Comparison of ENCODE assay signal across 9 cellular contexts in the genomic region with DNA sequence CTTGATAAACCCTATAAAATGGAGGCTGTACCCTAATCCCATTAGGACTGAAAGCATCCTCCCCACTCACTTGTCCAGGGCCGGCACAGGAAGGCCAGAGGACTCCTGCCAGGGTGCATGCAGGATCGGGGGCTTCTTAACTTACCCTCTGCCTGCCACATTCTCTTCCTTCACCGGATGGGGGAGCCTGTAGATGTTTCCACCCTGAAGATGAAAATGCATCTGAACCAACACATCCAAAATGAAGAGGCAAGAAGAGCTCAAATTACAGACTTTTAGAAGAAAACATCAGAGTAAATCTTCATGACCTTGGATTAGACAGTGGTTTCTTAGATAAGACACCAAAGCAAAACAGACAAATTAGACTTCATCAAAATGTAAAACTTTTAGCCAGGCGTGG. TPM values are rescaled to one million over a fixed set of nuclear protein-coding genes. Genes with fewer than 3 reads are reported as not detected.
A peak's percentile ranks its signal among the peaks of the same experiment; 100 is the strongest.
DNase-seq lines count a peak whose midpoint lies in the region; ATAC-seq and TF ChIP-seq lines count a peak whose summit lies in the region.
"Had no signal": no experiment of that assay in that cellular context is flagged by ENCODE, and none has a peak within 500 bp of the region (broad histone marks: within the 10 kb centered on the region; RNA-seq: fewer than 3 reads in every experiment).

No MANE protein-coding gene starts in this region.

- ATAC-seq in T-helper 17 cell (no peak), foreskin keratinocyte (no peak), upper lobe of right lung (no peak), sciatic nerve (no peak)

- peaks cover 3% of the 10 kb centered on the region for H3K4me1 Mint-ChIP-seq in T-helper 17 cell

- no peaks in the 10 kb centered on the region for H3K27me3 Mint-ChIP-seq in T-helper 17 cell

- DNase-seq in left ventricle myocardium inferior (no peak), right atrium auricular region (ENCODE audit: low spot score) (no peak), T-helper 17 cell (no peak), foreskin keratinocyte (no peak), upper lobe of right lung (peak; percentile 37), NAMALWA (ENCODE audit: low spot score) (no peak), sciatic nerve (ENCODE audit: low spot score) (no peak), hippocampal formation (lab: John Stamatoyannopoulos, UW) (no peak)
- DNase-seq: NCI-H1048 had no signal

- H3K36me3 ChIP-seq in left ventricle myocardium inferior, result no peaks in the 10 kb centered on the region
- no peaks in the 10 kb centered on the region for H3K36me3 ChIP-seq in right atrium auricular region
- no peaks in the 10 kb centered on the region for H3K36me3 ChIP-seq in upper lobe of right lung

- H3K27ac Mint-ChIP-seq in T-helper 17 cell, result peak overlapping the region; percentile 86

- TF ChIP-seq CTCF in left ventricle myocardium inferior (IDR thresholded peaks at IDR 0.05; ENCODE audit: borderline replicate concordance) (peak; percentile 25), right atrium auricular region (IDR thresholded peaks at IDR 0.05) (peak in 1 of 2 donors; percentile 32), foreskin keratinocyte (conservative IDR thresholded peaks at IDR 0.05) (peak; percentile 35), upper lobe of right lung (IDR thresholded peaks at IDR 0.05) (no peak)

- H3K9me3 ChIP-seq in left ventricle myocardium inferior (replicated peaks) (no peaks in the 10 kb centered on the region), right atrium auricular region (no peaks in the 10 kb centered on the region), T-helper 17 cell (ENCODE audit: control insufficient read depth, low read length, poor library complexity, severe bottlenecking) (no peaks in the 10 kb centered on the region), upper lobe of right lung (no peaks in the 10 kb centered on the region)

- H3K4me1 ChIP-seq in left ventricle myocardium inferior (peaks cover 14% of the 10 kb centered on the region), right atrium auricular region (peaks cover 0 to 7% of the 10 kb centered on the region in 2 donors), foreskin keratinocyte (no peaks in the 10 kb centered on the region), upper lobe of right lung (peaks cover 4% of the 10 kb centered on the region)

- H3K27me3 ChIP-seq in left ventricle myocardium inferior (ENCODE audit: low read depth), result peaks cover 24% of the 10 kb centered on the region
- H3K27me3 ChIP-seq in right atrium auricular region, result peaks cover 0 to 7% of the 10 kb centered on the region in 2 donors
- H3K27me3 ChIP-seq in foreskin keratinocyte, result peaks cover 23% of the 10 kb centered on the region
- peaks cover 16% of the 10 kb centered on the region for H3K27me3 ChIP-seq in upper lobe of right lung

- intact Hi-C loops in left ventricle myocardium inferior (cut with micrococcal nuclease) (no loop called here), upper lobe of right lung (cut with DNase I) (no loop called here), sciatic nerve (cut with DNase I) (loop anchor here (5.0 kb wide), 1 partner anchor 1912 kb away; a partner anchor contains a TSS)

- no peak overlapping the region for H3K4me3 Mint-ChIP-seq in T-helper 17 cell

- H3K4me3 ChIP-seq in left ventricle myocardium inferior (no peak overlapping the region), right atrium auricular region (no peak overlapping the region), upper lobe of right lung (no peak overlapping the region)

- H3K27ac ChIP-seq in left ventricle myocardium inferior (replicated peaks) (no peak overlapping the region), right atrium auricular region (no peak overlapping the region), foreskin keratinocyte (no peak overlapping the region), upper lobe of right lung (no peak overlapping the region)

- H3K36me3 Mint-ChIP-seq in T-helper 17 cell (ENCODE audit: low read depth), result peaks cover 2% of the 10 kb centered on the region

RNA-seq across cellular contexts. Expression of a gene that starts 25.9 kb away (rescaled TPM):
- total RNA-seq in left ventricle myocardium inferior, result 120 TPM
- total RNA-seq in right atrium auricular region, result 100 to 1,000 TPM; 127 to 213 TPM
- total RNA-seq in T-helper 17 cell, result 100 to 1,000 TPM; 124 to 133 TPM
- total RNA-seq in foreskin keratinocyte, result 71.7 and 74.2 TPM in 2 replicates
- 99.5 and 99.6 TPM in 2 replicates for polyA plus RNA-seq in foreskin keratinocyte
- total RNA-seq in upper lobe of right lung, result 134 TPM
- total RNA-seq in sciatic nerve, result 91.7 TPM

RNA-seq across cellular contexts. Expression of a gene that starts 32.2 kb away (rescaled TPM):
- 0.99 TPM for total RNA-seq in left ventricle myocardium inferior
- total RNA-seq in right atrium auricular region, result under 1 TPM in 1 of 2 donors, not detected in 1; 0.20 TPM
- under 1 TPM; 0.65 to 0.99 TPM for total RNA-seq in T-helper 17 cell
- total RNA-seq in foreskin keratinocyte, result not detected in 2 replicates
- polyA plus RNA-seq in foreskin keratinocyte, result not detected in 2 replicates
- 0.26 TPM for total RNA-seq in upper lobe of right lung
- 0.71 TPM for total RNA-seq in sciatic nerve

RNA-seq across cellular contexts. Expression of a gene that starts 56.7 kb away (rescaled TPM):
- total RNA-seq in left ventricle myocardium inferior (10.9 TPM), right atrium auricular region (1 to 10 TPM; 2.8 to 2.9 TPM), T-helper 17 cell (1 to 10 TPM; 3.5 to 6.3 TPM), foreskin keratinocyte (8.3 and 9.6 TPM in 2 replicates), upper lobe of right lung (9.3 TPM), sciatic nerve (6.3 TPM)
- polyA plus RNA-seq in foreskin keratinocyte, result 11.2 and 11.8 TPM in 2 replicates
